ENCODE assay signal across 16 cellular contexts in the genomic region with DNA sequence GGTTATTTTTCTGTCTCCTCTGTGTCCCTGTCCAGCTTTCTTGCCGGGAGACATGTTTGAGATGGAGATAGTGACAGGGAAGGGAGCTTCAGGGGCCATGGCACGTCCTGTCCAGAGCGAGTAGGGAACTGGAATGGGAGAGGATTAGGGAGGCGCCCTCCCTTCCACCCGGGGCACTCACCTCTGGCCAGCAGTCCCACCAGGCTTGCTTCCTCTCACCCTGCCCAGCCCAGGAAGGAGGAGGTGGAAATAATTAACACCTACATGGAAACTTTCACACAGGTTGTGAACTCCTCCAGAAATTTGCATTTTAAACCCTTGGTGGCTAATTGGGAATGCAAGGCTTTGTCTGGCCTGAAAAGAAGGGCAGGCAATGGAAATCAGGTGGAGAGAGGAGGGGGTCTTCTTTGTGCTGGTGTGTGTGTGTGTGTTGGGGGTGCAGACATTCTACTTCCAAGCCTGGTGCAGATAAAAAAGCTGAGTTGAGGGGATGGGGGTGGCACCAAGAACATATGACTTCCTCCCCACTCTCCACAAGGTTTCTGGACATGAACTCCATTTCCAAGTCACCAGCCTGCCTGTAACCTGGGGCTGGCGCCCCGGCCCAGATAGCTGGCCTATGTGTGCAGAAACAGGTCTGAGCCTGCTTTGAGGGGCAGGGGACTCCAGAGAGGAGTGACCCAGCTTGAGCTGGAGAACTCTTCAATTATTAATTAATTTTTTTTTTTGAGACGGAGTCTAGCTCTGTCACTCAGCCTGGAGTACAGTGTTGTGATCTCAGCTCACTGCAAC.
"Had no signal": no experiment of that assay in that cellular context is flagged by ENCODE, and none has a peak within 500 bp of the region (broad histone marks: within the 10 kb centered on the region; RNA-seq: fewer than 3 reads in every experiment).

No MANE protein-coding gene starts in this region.

- H3K4me3 ChIP-seq: cardiac muscle cell, gastroesophageal sphincter, heart right ventricle, lung, transverse colon had no signal

- H3K79me2 ChIP-seq: parathyroid adenoma had no signal

- H3K36me3 ChIP-seq: cardiac muscle cell, gastroesophageal sphincter, heart right ventricle, transverse colon had no signal

- H3K9ac ChIP-seq: parathyroid adenoma had no signal

- DNase-seq: activated B cell treated with CpG ODN at 0.5 μM for 24 hours; activated CD4-positive, alpha-beta T cell treated with anti-CD3 and anti-CD28 coated beads for 48 hours; activated CD8-positive, alpha-beta memory T cell treated with anti-CD3 and anti-CD28 coated beads, Interleukin-2, amount 50 U/mL, for 4 hours; activated CD8-positive, alpha-beta T cell treated with anti-CD3 and anti-CD28 coated beads, Interleukin-2, amount 10 ng/mL, durations not matched to agents 7 days and 5 days; activated gamma-delta T cell; activated T-cell treated with anti-CD3 and anti-CD28 coated beads, Interleukin-2, amount 50 U/mL, for 72 hours; heart right ventricle; left cardiac atrium; stimulated activated CD4-positive, alpha-beta T cell treated with anti-CD3 and anti-CD28 coated beads, Interleukin-12 subunit alpha, Interleukin-12 subunit beta, amount 100 ng/mL, for 4 hours; stimulated activated CD4-positive, alpha-beta T cell treated with anti-CD3 and anti-CD28 coated beads, Interleukin-2, amount 100 ng/mL, for 24 hours; transverse colon had no signal

- H3K27me3 ChIP-seq: cardiac muscle cell, gastroesophageal sphincter, transverse colon had no signal

- H3K4me1 ChIP-seq: gastroesophageal sphincter, heart right ventricle, parathyroid adenoma, transverse colon had no signal

- H3K27ac ChIP-seq: cardiac muscle cell, gastroesophageal sphincter, heart right ventricle, parathyroid adenoma, transverse colon had no signal

- ATAC-seq: activated CD8-positive, alpha-beta T cell treated with anti-CD3 and anti-CD28 coated beads, Interleukin-2, amount 10 ng/mL, durations not matched to agents 7 days and 5 days; activated naive CD4-positive, alpha-beta T cell treated with anti-CD3 and anti-CD28 coated beads, Interleukin-2, amount 50 U/mL, for 72 hours; activated T-cell treated with anti-CD3 and anti-CD28 coated beads, Interleukin-2, amount 50 U/mL, for 72 hours; gastroesophageal sphincter; heart right ventricle; left cardiac atrium had no signal

- H2AFZ ChIP-seq: parathyroid adenoma had no signal
